Comparison of ENCODE assay signal across 8 cellular contexts in genomic region chr17:28710948-28711722, GRCh38.
DNase-seq lines count a peak whose midpoint lies in the region; ATAC-seq and TF ChIP-seq lines count a peak whose summit lies in the region.

No MANE protein-coding gene starts in this region.

- ATAC-seq in HG02840 (IDR thresholded peaks at IDR 0.05; ENCODE audit: low FRiP score, unreplicated experiment): peak; percentile 69
- no peak for ATAC-seq in HG03025 (IDR thresholded peaks at IDR 0.05; ENCODE audit: low FRiP score, unreplicated experiment)

- in situ Hi-C loops in GM13977 (cut with MboI; ENCODE audit: low pct_unique_long_range_greater_than_20kb, low sequenced_read_pairs, unreplicated experiment): no loop called here

- DNase-seq in GM13977 (ENCODE audit: low spot score) (peak; percentile 98), NCI-H187 (lab: John Stamatoyannopoulos, UW) (peak; percentile 76 to 85), T-helper 22 cell (ENCODE audit: low read depth) (peak; percentile 83), astrocyte of the hippocampus (ENCODE audit: low read depth, low spot score) (peak; percentile 97), hippocampal formation (lab: John Stamatoyannopoulos, UW) (peak; percentile 75 to 82), retina (peak; percentile 98)

- TF ChIP-seq CTCF in GM13977 (IDR thresholded peaks at IDR 0.05; ENCODE audit: extremely low read depth, insufficient read depth, missing control alignments): no peak
